8 cellular contexts compared by ENCODE assay signal in genomic region chr22:38793721-38794466, GRCh38. TPM values are rescaled to one million over a fixed set of nuclear protein-coding genes. Genes with fewer than 3 reads are reported as not detected.
DNase-seq lines count a peak whose midpoint lies in the region; ATAC-seq and TF ChIP-seq lines count a peak whose summit lies in the region.

A gene with protein sequence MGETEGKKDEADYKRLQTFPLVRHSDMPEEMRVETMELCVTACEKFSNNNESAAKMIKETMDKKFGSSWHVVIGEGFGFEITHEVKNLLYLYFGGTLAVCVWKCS (minus strand): TSS chr22:38794143. CDS start chr22:38782731, 11,412 bp downstream.

- WGBS in heart left ventricle, 4 donors = 0 to 1% (median 1%) methylated on average over 23 to 47 of the region's 47 CpGs
- no CpG with 5 or more reads among the region's 47 CpGs for WGBS in trophoblast cell (ENCODE audit: extremely low coverage, insufficient coverage, insufficient read length)
- WGBS in transverse colon (ENCODE audit: low coverage in 1 of 2), 2 donors = 0 to 1% methylated on average over 4 to 47 of the region's 47 CpGs

- H3K9me3 ChIP-seq in heart left ventricle (no peaks in the 10 kb centered on the region), trophoblast cell (ENCODE audit: insufficient read depth, low read depth, low read length) (no peaks in the 10 kb centered on the region), transverse colon (no peaks in the 10 kb centered on the region)

- H3K18ac ChIP-seq in trophoblast cell (ENCODE audit: low read length) = no peak within 1 kb of the TSS

- no peaks in the 10 kb centered on the region for H3K27me3 ChIP-seq in heart left ventricle
- H3K27me3 ChIP-seq in trophoblast cell (ENCODE audit: insufficient read depth, low read length) = peaks cover 2% of the 10 kb centered on the region
- H3K27me3 ChIP-seq in transverse colon = no peaks in the 10 kb centered on the region

- H3K23ac ChIP-seq in trophoblast cell (ENCODE audit: low read length) = no peak within 1 kb of the TSS

- peak within 1 kb of the TSS; percentile 64 to 94 (median 86) for H3K4me3 ChIP-seq in heart left ventricle
- peak within 1 kb of the TSS; percentile 87 for H3K4me3 ChIP-seq in trophoblast cell (ENCODE audit: low read depth, low read length)
- peak within 1 kb of the TSS; percentile 60 to 88 (median 72) for H3K4me3 ChIP-seq in transverse colon

- peak within 1 kb of the TSS; percentile 4 for H3K4ac ChIP-seq in trophoblast cell (ENCODE audit: low read depth, low read length)

- peak within 1 kb of the TSS; percentile 80 to 91 (median 86) for H3K4me3 Mint-ChIP-seq in T-cell

- POLR2A ChIA-PET in T-cell (lab: Charles Lee) = interaction anchor here in 1 of 2 donors (0.6 kb wide), 1 partner anchor 1133 kb away, joined by 3 read pairs; no protein-coding TSS in a partner anchor

- in situ Hi-C loops in GM13976 (cut with MboI; ENCODE audit: low sequenced_read_pairs, unreplicated experiment) (no loop called here), transverse colon (cut with MboI; ENCODE audit: low pct_ligation_motif_present in 1 of 4, low pct_unique_long_range_greater_than_20kb in 1 of 4, low sequenced_read_pairs in 3 of 4) (no loop called here)

- TF ChIP-seq POLR2A in heart left ventricle (IDR thresholded peaks at IDR 0.05) (peak in 1 of 2 donors; percentile 66), transverse colon (IDR thresholded peaks at IDR 0.05) (peak; percentile 48)

- H3K14ac ChIP-seq in trophoblast cell (ENCODE audit: low read length) = peak within 1 kb of the TSS; percentile 22

- peak within 1 kb of the TSS; percentile 84 for H3K4me2 ChIP-seq in trophoblast cell (ENCODE audit: low read length)

- H3K4me1 ChIP-seq in heart left ventricle (peaks cover 0 to 26% (median 18%) of the 10 kb centered on the region in 12 donors), trophoblast cell (ENCODE audit: control insufficient read depth in 1 of 2, insufficient read depth in 2 of 2, low read length in 2 of 2) (peaks cover 0 to 4% of the 10 kb centered on the region in 2 experiments), transverse colon (peaks cover 3 to 15% (median 9%) of the 10 kb centered on the region in 4 donors)

- H3K36me3 ChIP-seq in heart left ventricle = peaks cover 0 to 18% (median 10%) of the 10 kb centered on the region in 9 donors
- peaks cover 3 to 6% of the 10 kb centered on the region in 2 experiments for H3K36me3 ChIP-seq in trophoblast cell (ENCODE audit: control insufficient read depth in 1 of 2, insufficient read depth in 2 of 2, low read length in 2 of 2)
- no peaks in the 10 kb centered on the region for H3K36me3 ChIP-seq in transverse colon

- no peaks in the 10 kb centered on the region for H3K36me3 Mint-ChIP-seq in T-cell

- H3K27ac Mint-ChIP-seq in T-cell = peak within 1 kb of the TSS; percentile 87 to 88

- peaks cover 0 to 3% (median 3%) of the 10 kb centered on the region in 3 donors for H3K9me3 Mint-ChIP-seq in T-cell

- ATAC-seq in HG02870 (IDR thresholded peaks at IDR 0.05; ENCODE audit: unreplicated experiment) (peak; percentile 98), T-cell (replicated peaks in 1 of 4) (peak; percentile 97 to 99 (median 98)), heart left ventricle (peak; percentile 97 to 98 (median 97))

- peak within 1 kb of the TSS; percentile 11 for H2BK5ac ChIP-seq in trophoblast cell (ENCODE audit: low read depth, low read length, poor library complexity)

- no peak for TF ChIP-seq EP300 in transverse colon (IDR thresholded peaks at IDR 0.05; ENCODE audit: low read depth)

- no peak within 1 kb of the TSS for H2BK12ac ChIP-seq in trophoblast cell (ENCODE audit: low read length)

- H3K79me1 ChIP-seq in trophoblast cell (ENCODE audit: low read length) = peaks cover 4% of the 10 kb centered on the region

- TF ChIP-seq CTCF in GM13976 (IDR thresholded peaks at IDR 0.05; ENCODE audit: borderline replicate concordance, control extremely low read depth, extremely low read depth, insufficient read depth, missing control alignments) (no peak), heart left ventricle (IDR thresholded peaks at IDR 0.05) (no peak), transverse colon (IDR thresholded peaks at IDR 0.05) (no peak)

- H3K27me3 Mint-ChIP-seq in T-cell = peaks cover 0 to 28% of the 10 kb centered on the region in 2 donors

- peak within 1 kb of the TSS; percentile 42 for H4K91ac ChIP-seq in trophoblast cell (ENCODE audit: low read depth, low read length)

- H2AK5ac ChIP-seq in trophoblast cell (ENCODE audit: low read length) = no peak within 1 kb of the TSS

- peak within 1 kb of the TSS; percentile 76 to 93 (median 85) for H3K27ac ChIP-seq in heart left ventricle
- no peak within 1 kb of the TSS for H3K27ac ChIP-seq in trophoblast cell (ENCODE audit: low read depth, low read length)
- peak within 1 kb of the TSS; percentile 72 to 89 (median 82) for H3K27ac ChIP-seq in transverse colon

- peak within 1 kb of the TSS; percentile 63 for H2AFZ ChIP-seq in trophoblast cell (ENCODE audit: insufficient read depth, low read length, poor library complexity)

- peak within 1 kb of the TSS; percentile 19 for H4K12ac ChIP-seq in trophoblast cell (ENCODE audit: low read depth, low read length)

- H2BK120ac ChIP-seq in trophoblast cell (ENCODE audit: insufficient read depth, low read length, poor library complexity) = no peak within 1 kb of the TSS

- CTCF ChIA-PET in T-cell (lab: Charles Lee) = interaction anchor here in 1 of 2 donors (0.6 kb wide), 1 partner anchor 26 kb away, joined by 6 read pairs; no protein-coding TSS in a partner anchor

- H4K8ac ChIP-seq in trophoblast cell (ENCODE audit: low read depth, low read length) = peak within 1 kb of the TSS; percentile 78

- H3K79me2 ChIP-seq in trophoblast cell (ENCODE audit: control insufficient read depth, insufficient read depth, low read length, poor library complexity) = peaks cover 2% of the 10 kb centered on the region

- intact Hi-C loops in heart left ventricle (cut with DNase I) (loop anchor here in 2 of 10 donors (5.0 to 10.0 kb wide), 2 partner anchors 51 to 73 kb away; partner anchors contain the start of gene NPTXR (in 1 of the 2)), transverse colon (cut with DNase I; ENCODE audit: low total_unique reads) (loop anchor here (10.0 kb wide), 1 partner anchor 51 kb away; the partner anchor contains the start of gene NPTXR)

- DNase-seq in GM13976 (ENCODE audit: low spot score) (peak; percentile 98), NCI-H146 (lab: John Stamatoyannopoulos, UW) (peak; percentile 97), T-cell (peak; percentile 80 to 93 (median 89)), amniotic epithelial cell (ENCODE audit: low read depth) (peak; percentile 99), heart left ventricle (peak; percentile 93 to 98 (median 95)), trophoblast cell (peak; percentile 94 to 99), transverse colon (peak; percentile 95)

- peaks cover 23 to 33% (median 27%) of the 10 kb centered on the region in 3 donors for H3K4me1 Mint-ChIP-seq in T-cell

- H3K9ac ChIP-seq in trophoblast cell (ENCODE audit: low read length) = peak within 1 kb of the TSS; percentile 78

RNA-seq across cellular contexts. Expression of the gene that starts here (rescaled TPM):
- total RNA-seq in T-cell (10 to 100 TPM in 2 of 5 donors, 1 to 10 TPM in 3; 5.4 to 13.0 (median 8.8) TPM), heart left ventricle (10 to 100 TPM in 5 of 9 donors, 1 to 10 TPM in 4; 8.2 to 16.4 (median 10.4) TPM), transverse colon (10 to 100 TPM; 13.8 to 39.0 (median 19.3) TPM)
- 10 to 100 TPM in 1 of 2 donors, 1 to 10 TPM in 1; 7.9 to 14.9 TPM for polyA plus RNA-seq in heart left ventricle
- 12.4 and 13.7 TPM in 2 replicates for polyA plus RNA-seq in trophoblast cell (2013)
